ENCODE assay signal across 8 cellular contexts in the genomic region with DNA sequence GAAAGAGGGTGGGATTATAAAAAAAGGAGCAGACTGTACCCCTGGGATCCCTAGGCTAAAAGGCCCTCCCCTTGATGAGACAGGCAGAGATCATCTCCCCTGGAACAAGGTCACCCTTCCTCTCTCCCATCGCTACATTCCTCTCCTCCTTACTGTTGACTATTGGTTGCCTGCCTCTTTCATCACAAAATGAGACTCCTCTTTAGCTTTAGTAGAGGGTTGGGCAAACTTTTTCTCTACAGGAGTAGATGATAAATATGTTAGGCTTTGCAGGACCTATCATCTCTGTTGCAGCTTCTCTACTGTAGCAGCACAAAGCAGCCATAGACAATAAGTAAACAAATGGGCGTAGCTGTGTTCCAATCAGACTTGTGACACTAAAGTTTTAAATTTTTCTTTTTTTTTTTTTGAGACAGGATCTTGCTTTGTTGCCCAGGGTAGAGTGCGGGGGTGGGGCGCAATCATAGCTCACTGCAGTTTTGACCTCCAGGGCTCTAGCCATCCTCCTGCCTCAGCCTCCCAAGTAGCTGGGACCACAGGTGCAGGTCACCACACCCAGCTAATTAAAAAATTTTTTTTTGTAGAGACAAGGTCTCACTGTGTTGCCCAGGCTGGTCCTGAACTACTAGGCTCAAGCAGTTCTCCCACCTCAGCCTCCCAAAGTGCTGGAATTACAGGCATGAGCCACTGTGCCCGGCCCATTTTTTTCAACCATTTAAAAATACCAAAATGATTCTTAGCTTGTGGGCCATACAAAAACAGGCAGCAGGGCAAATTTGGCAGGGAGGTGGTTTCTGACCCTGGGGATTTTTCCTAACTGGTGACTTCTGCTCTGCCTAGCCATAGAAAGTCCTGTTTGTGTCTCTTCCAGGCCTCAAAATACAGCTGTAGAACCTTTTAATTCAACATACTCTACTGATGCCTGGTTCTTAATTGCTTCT. TPM values are rescaled to one million over a fixed set of nuclear protein-coding genes. Genes with fewer than 3 reads are reported as not detected.
A peak's percentile ranks its signal among the peaks of the same experiment; 100 is the strongest.
DNase-seq lines count a peak whose midpoint lies in the region; ATAC-seq and TF ChIP-seq lines count a peak whose summit lies in the region.

No MANE protein-coding gene starts in this region.

- H3K27me3 ChIP-seq in GM06990 (replicated peaks; ENCODE audit: control insufficient read depth, insufficient read depth, low read length) (no peaks in the 10 kb centered on the region), esophagus squamous epithelium (no peaks in the 10 kb centered on the region), psoas muscle (ENCODE audit: insufficient read depth in 3 of 3, low read length in 2 of 3) (no peaks in the 10 kb centered on the region)

- H3K4me3 Mint-ChIP-seq in T-helper 2 cell treated with Interferon-gamma antibody and Interleukin-4, amounts not matched to agents 5 μg/mL and 100 μg/mL, for 36 hours = peak overlapping the region; percentile 99

- peaks cover 82 to 97% (median 87%) of the 10 kb centered on the region in 3 donors for H3K4me1 ChIP-seq in esophagus squamous epithelium
- peaks cover 86% of the 10 kb centered on the region for H3K4me1 ChIP-seq in psoas muscle

- DNase-seq in GM06990 (ENCODE audit: extremely low read depth, insufficient read length) (no peak), esophagus squamous epithelium (lab: John Stamatoyannopoulos, UW) (no peak), psoas muscle (no peak), NCI-H2029 treated with DMSO at 0.1 percent for 48 hours (lab: John Stamatoyannopoulos, UW) (no peak), SKM-1 (lab: John Stamatoyannopoulos, UW; ENCODE audit: unreplicated experiment) (no peak), T1000 (lab: John Stamatoyannopoulos, UW) (no peak)
- no peak for DNase-seq in T-helper 2 cell treated with Interferon-gamma antibody and Interleukin-4, amounts not matched to agents 5 μg/mL and 100 μg/mL, for 36 hours (ENCODE audit: low spot score)

- TF ChIP-seq CTCF in GM06990 (IDR thresholded peaks at IDR 0.05; ENCODE audit: insufficient read depth, low read length, poor library complexity, severe bottlenecking) = no peak
- no peak for TF ChIP-seq CTCF in esophagus squamous epithelium (IDR thresholded peaks at IDR 0.05)
- no peak for TF ChIP-seq CTCF in psoas muscle (IDR thresholded peaks at IDR 0.05)

- no peak for TF ChIP-seq POLR2A in esophagus squamous epithelium (IDR thresholded peaks at IDR 0.05)

- H3K9me3 Mint-ChIP-seq in T-helper 2 cell treated with Interferon-gamma antibody and Interleukin-4, amounts not matched to agents 5 μg/mL and 100 μg/mL, for 36 hours = no peaks in the 10 kb centered on the region

- H3K27ac Mint-ChIP-seq in T-helper 2 cell treated with Interferon-gamma antibody and Interleukin-4, amounts not matched to agents 5 μg/mL and 100 μg/mL, for 36 hours = peak overlapping the region; percentile 100

- intact Hi-C loops in esophagus squamous epithelium (cut with DNase I) = loop anchor here (5.0 kb wide), 1 partner anchor 58 kb away; no protein-coding TSS in a partner anchor
- intact Hi-C loops in psoas muscle (cut with DNase I) = loop anchor here in 1 of 2 donors (10.0 kb wide), 1 partner anchor 130 kb away; the partner anchor contains the start of gene GOLPH3L

- H3K9me3 ChIP-seq in esophagus squamous epithelium (no peaks in the 10 kb centered on the region), psoas muscle (no peaks in the 10 kb centered on the region)

- H3K36me3 ChIP-seq in GM06990 (ENCODE audit: control insufficient read depth, insufficient read depth, low read length) (no peaks in the 10 kb centered on the region), esophagus squamous epithelium (peaks cover 0 to 4% (median 0%) of the 10 kb centered on the region in 3 donors), psoas muscle (ENCODE audit: insufficient read depth in 1 of 2, low read depth in 1 of 2) (no peaks in the 10 kb centered on the region)

- H3K27ac ChIP-seq in esophagus squamous epithelium (peak overlapping the region; percentile 98 to 100 (median 100)), psoas muscle (peak overlapping the region; percentile 100)

- no peaks in the 10 kb centered on the region for H3K27me3 Mint-ChIP-seq in T-helper 2 cell treated with Interferon-gamma antibody and Interleukin-4, amounts not matched to agents 5 μg/mL and 100 μg/mL, for 36 hours (ENCODE audit: low read depth)

- H3K4me3 ChIP-seq in GM06990 (replicated peaks; ENCODE audit: low read depth, low read length) (peak overlapping the region; percentile 42), esophagus squamous epithelium (peak overlapping the region in 1 of 4 donors; percentile 36), psoas muscle (peak overlapping the region; percentile 71)

- ATAC-seq in psoas muscle (no peak), HG03469 (IDR thresholded peaks at IDR 0.05; ENCODE audit: unreplicated experiment) (no peak)

- H3K36me3 Mint-ChIP-seq in T-helper 2 cell treated with Interferon-gamma antibody and Interleukin-4, amounts not matched to agents 5 μg/mL and 100 μg/mL, for 36 hours (ENCODE audit: low read depth) = peaks cover 14% of the 10 kb centered on the region

- peaks cover 72% of the 10 kb centered on the region for H3K4me1 Mint-ChIP-seq in T-helper 2 cell treated with Interferon-gamma antibody and Interleukin-4, amounts not matched to agents 5 μg/mL and 100 μg/mL, for 36 hours (ENCODE audit: low read depth)

- 50 to 69% methylated on average over 5 of the region's 5 CpGs for WGBS in esophagus squamous epithelium, 2 donors
- 65 to 72% (median 66%) methylated on average over 5 of the region's 5 CpGs for WGBS in psoas muscle, 3 donors

RNA-seq across cellular contexts. Expression of gene MCL1, which starts 15.1 kb away (rescaled TPM):
- 100 to 1,000 TPM; 167 to 256 (median 216) TPM for total RNA-seq in esophagus squamous epithelium
- 100 to 1,000 TPM; 101 to 192 (median 129) TPM for total RNA-seq in psoas muscle
- polyA plus RNA-seq in psoas muscle = 100 to 1,000 TPM in 2 of 3 donors, 10 to 100 TPM in 1; 97.2 to 179 (median 108) TPM

RNA-seq across cellular contexts. Expression of gene ADAMTSL4, which starts 15.1 kb away (rescaled TPM):
- total RNA-seq in esophagus squamous epithelium (10 to 100 TPM; 30.6 to 76.8 (median 43.3) TPM), psoas muscle (100 to 1,000 TPM in 1 of 4 donors, 10 to 100 TPM in 3; 17.1 to 109 (median 31.6) TPM)
- polyA plus RNA-seq in psoas muscle = 10 to 100 TPM in 2 of 3 donors, 1 to 10 TPM in 1; 7.4 to 32.6 (median 20.4) TPM

RNA-seq across cellular contexts. Expression of gene FALEC, which starts 48.8 kb away (rescaled TPM):
- total RNA-seq in esophagus squamous epithelium (1 to 10 TPM in 1 of 4 donors, not detected in 3; 3.6 TPM), psoas muscle (not detected)
- 1 to 10 TPM in 1 of 3 donors, under 1 TPM in 2; 0.38 to 1.2 (median 0.39) TPM for polyA plus RNA-seq in psoas muscle

RNA-seq across cellular contexts. Expression of gene ECM1, which starts 56.4 kb away (rescaled TPM):
- total RNA-seq in esophagus squamous epithelium = 1,000 to 10,000 TPM in 1 of 4 donors, 100 to 1,000 TPM in 3; 311 to 1,013 (median 406) TPM
- 1 to 10 TPM; 2.9 to 4.6 (median 4.1) TPM for total RNA-seq in psoas muscle
- 1 to 10 TPM; 1.8 to 8.5 (median 2.7) TPM for polyA plus RNA-seq in psoas muscle
